9 cellular contexts compared by ENCODE assay signal in genomic region chr7:76582848-76583631, GRCh38. TPM values are rescaled to one million over a fixed set of nuclear protein-coding genes. Genes with fewer than 3 reads are reported as not detected.
A peak's percentile ranks its signal among the peaks of the same experiment; 100 is the strongest.
DNase-seq lines count a peak whose midpoint lies in the region; ATAC-seq and TF ChIP-seq lines count a peak whose summit lies in the region.
"Not testable (repeated sequence)": the region's sequence is repeated elsewhere in the genome, so short reads cannot be mapped to it uniquely, and the experiment has no call there.
"Had no signal": no experiment of that assay in that cellular context is flagged by ENCODE, and none has a peak within 500 bp of the region (broad histone marks: within the 10 kb centered on the region; RNA-seq: fewer than 3 reads in every experiment).

No MANE protein-coding gene starts in this region.

- H3K9ac ChIP-seq in stomach smooth muscle (ENCODE audit: low read length in 2 of 2), result not testable (repeated sequence)

- peak in 1 of 7 experiments; percentile 8 for DNase-seq in CD8-positive, alpha-beta T cell
- DNase-seq in LNCaP clone FGC (ENCODE audit: low read depth) (peak; percentile 49), RWPE2 (ENCODE audit: low spot score) (peak; percentile 84), dermis microvascular lymphatic vessel endothelial cell (ENCODE audit: low read depth in 2 of 2) (peak; percentile 5 to 88), hypothalamus (lab: John Stamatoyannopoulos, UW) (peak in 28 of 51 donors; percentile 5 to 77 (median 28)), omental fat pad (ENCODE audit: low spot score) (peak; percentile 44)
- not testable (repeated sequence) for DNase-seq in activated T-helper 2 cell treated with anti-CD3 and anti-CD28 coated beads, Interferon-gamma antibody, Interleukin-2, Interleukin-4, amounts not matched to agents 10 μg/mL and 5 μg/mL and 100 μg/mL, durations not matched to agents 14 hours and 24 hours and 36 hours (ENCODE audit: low spot score)

- H3K27me3 Mint-ChIP-seq in CD8-positive, alpha-beta T cell (ENCODE audit: low read depth); activated T-helper 2 cell treated with anti-CD3 and anti-CD28 coated beads, Interferon-gamma antibody, Interleukin-2, Interleukin-4, amounts not matched to agents 10 μg/mL and 5 μg/mL and 100 μg/mL, durations not matched to agents 14 hours and 24 hours and 36 hours (ENCODE audit: low read depth): not testable (repeated sequence)

- intact Hi-C loops in CD8-positive, alpha-beta T cell (cut with DNase I, micrococcal nuclease); activated T-helper 2 cell treated with anti-CD3 and anti-CD28 coated beads, Interferon-gamma antibody, Interleukin-2, Interleukin-4, amounts not matched to agents 10 μg/mL and 5 μg/mL and 100 μg/mL, durations not matched to agents 14 hours and 24 hours and 36 hours (cut with micrococcal nuclease): not testable (repeated sequence)

- POLR2A ChIA-PET in CD8-positive, alpha-beta T cell (lab: Charles Lee), result not testable (repeated sequence)

- H3K4me1 ChIP-seq in CD8-positive, alpha-beta T cell (ENCODE audit: insufficient read depth, low read length); stomach smooth muscle (ENCODE audit: control insufficient read depth, insufficient read depth, low read length): not testable (repeated sequence)
- peaks cover 39% of the 10 kb centered on the region for H3K4me1 ChIP-seq in RWPE2 (ENCODE audit: insufficient read depth, poor library complexity, severe bottlenecking)

- not testable (repeated sequence) for H3K27me3 ChIP-seq in CD8-positive, alpha-beta T cell (ENCODE audit: insufficient read depth, low read length); RWPE2 (ENCODE audit: insufficient read depth, poor library complexity, severe bottlenecking); stomach smooth muscle (ENCODE audit: control insufficient read depth in 1 of 2, insufficient read depth in 2 of 2, low read length in 2 of 2)

- peak overlapping the region; percentile 42 for H3K4me3 Mint-ChIP-seq in CD8-positive, alpha-beta T cell
- peak overlapping the region; percentile 51 for H3K4me3 Mint-ChIP-seq in activated T-helper 2 cell treated with anti-CD3 and anti-CD28 coated beads, Interferon-gamma antibody, Interleukin-2, Interleukin-4, amounts not matched to agents 10 μg/mL and 5 μg/mL and 100 μg/mL, durations not matched to agents 14 hours and 24 hours and 36 hours (ENCODE audit: low read depth)

- TF ChIP-seq CTCF in CD8-positive, alpha-beta T cell (IDR thresholded peaks at IDR 0.05); LNCaP clone FGC (IDR thresholded peaks at IDR 0.05; ENCODE audit: control insufficient read depth, extremely low read depth, insufficient read depth); RWPE2 (IDR thresholded peaks at IDR 0.05; ENCODE audit: poor library complexity, severe bottlenecking); omental fat pad (IDR thresholded peaks at IDR 0.05): not testable (repeated sequence)

- peaks cover 43% of the 10 kb centered on the region for H3K4me1 Mint-ChIP-seq in CD8-positive, alpha-beta T cell (ENCODE audit: low read depth)
- peaks cover 38% of the 10 kb centered on the region for H3K4me1 Mint-ChIP-seq in activated T-helper 2 cell treated with anti-CD3 and anti-CD28 coated beads, Interferon-gamma antibody, Interleukin-2, Interleukin-4, amounts not matched to agents 10 μg/mL and 5 μg/mL and 100 μg/mL, durations not matched to agents 14 hours and 24 hours and 36 hours (ENCODE audit: low read depth)

- not testable (repeated sequence) for H3K9me3 Mint-ChIP-seq in CD8-positive, alpha-beta T cell; activated T-helper 2 cell treated with anti-CD3 and anti-CD28 coated beads, Interferon-gamma antibody, Interleukin-2, Interleukin-4, amounts not matched to agents 10 μg/mL and 5 μg/mL and 100 μg/mL, durations not matched to agents 14 hours and 24 hours and 36 hours

- not testable (repeated sequence) for H3K4me3 ChIP-seq in CD8-positive, alpha-beta T cell (ENCODE audit: low read depth, low read length); LNCaP clone FGC (ENCODE audit: low read depth, low read length); RWPE2 (ENCODE audit: severe bottlenecking)
- H3K4me3 ChIP-seq in stomach smooth muscle (ENCODE audit: low read length in 2 of 2), result peak overlapping the region in 1 of 2 donors; percentile 29

- CTCF ChIA-PET in CD8-positive, alpha-beta T cell (lab: Charles Lee), result not testable (repeated sequence)

- ATAC-seq in CD8-positive, alpha-beta T cell, result peak; percentile 34
- ATAC-seq in RWPE2 (ENCODE audit: low read depth) (peak; percentile 99), omental fat pad (ENCODE audit: low FRiP score) (peak; percentile 99)

- not testable (repeated sequence) for H3K27ac ChIP-seq in CD8-positive, alpha-beta T cell (ENCODE audit: low read depth, low read length)
- H3K27ac ChIP-seq in RWPE2 (ENCODE audit: poor library complexity, severe bottlenecking), result peak overlapping the region; percentile 83
- H3K27ac ChIP-seq in stomach smooth muscle (ENCODE audit: low read length), result peak overlapping the region; percentile 49

- not testable (repeated sequence) for H3K36me3 ChIP-seq in CD8-positive, alpha-beta T cell (ENCODE audit: insufficient read depth, low read length); RWPE2 (ENCODE audit: low read depth); stomach smooth muscle (ENCODE audit: control insufficient read depth in 2 of 2, insufficient read depth in 2 of 2, low read length in 2 of 2)

- H3K9me3 ChIP-seq in CD8-positive, alpha-beta T cell (ENCODE audit: low read length); RWPE2 (ENCODE audit: severe bottlenecking); stomach smooth muscle (ENCODE audit: control insufficient read depth in 2 of 2, low read length in 2 of 2): not testable (repeated sequence)

- H3K27ac Mint-ChIP-seq in CD8-positive, alpha-beta T cell, result peak overlapping the region; percentile 78
- H3K27ac Mint-ChIP-seq in activated T-helper 2 cell treated with anti-CD3 and anti-CD28 coated beads, Interferon-gamma antibody, Interleukin-2, Interleukin-4, amounts not matched to agents 10 μg/mL and 5 μg/mL and 100 μg/mL, durations not matched to agents 14 hours and 24 hours and 36 hours, result peak overlapping the region; percentile 78

- not testable (repeated sequence) for H3K36me3 Mint-ChIP-seq in CD8-positive, alpha-beta T cell
- H3K36me3 Mint-ChIP-seq in activated T-helper 2 cell treated with anti-CD3 and anti-CD28 coated beads, Interferon-gamma antibody, Interleukin-2, Interleukin-4, amounts not matched to agents 10 μg/mL and 5 μg/mL and 100 μg/mL, durations not matched to agents 14 hours and 24 hours and 36 hours (ENCODE audit: low read depth), result peaks cover 14% of the 10 kb centered on the region

RNA-seq across cellular contexts. Expression of gene SPDYE16, which starts 39.9 kb away (rescaled TPM):
- total RNA-seq in CD8-positive, alpha-beta T cell, result under 1 TPM in 1 of 2 experiments, not detected in 1; 0.25 TPM
- 0.14 and 0.30 TPM in 2 replicates for total RNA-seq in activated T-helper 2 cell treated with anti-CD3 and anti-CD28 coated beads, Interferon-gamma antibody, Interleukin-2, Interleukin-4, amounts not matched to agents 10 μg/mL and 5 μg/mL and 100 μg/mL, durations not matched to agents 14 hours and 24 hours and 36 hours
- total RNA-seq in dermis microvascular lymphatic vessel endothelial cell (0.13 TPM in 1 of 2 replicates, not detected in the other), omental fat pad (not detected)
- total RNA-seq: epithelial cell of proximal tubule had no signal

RNA-seq across cellular contexts. Expression of gene POMZP3, which starts 44.0 kb away (rescaled TPM):
- 10 to 100 TPM; 29.4 to 31.6 TPM for total RNA-seq in CD8-positive, alpha-beta T cell
- total RNA-seq in activated T-helper 2 cell treated with anti-CD3 and anti-CD28 coated beads, Interferon-gamma antibody, Interleukin-2, Interleukin-4, amounts not matched to agents 10 μg/mL and 5 μg/mL and 100 μg/mL, durations not matched to agents 14 hours and 24 hours and 36 hours, result 8.2 and 9.0 TPM in 2 replicates
- total RNA-seq in dermis microvascular lymphatic vessel endothelial cell (1.0 and 2.6 TPM in 2 replicates), omental fat pad (10 to 100 TPM in 1 of 4 donors, 1 to 10 TPM in 3; 5.2 to 14.3 (median 7.7) TPM)

Comparison
In these comparisons a context has a peak if more than half of its experiments do, and no peak if none do; other contexts are left out.
1. ATAC-seq: peak in every context shown above with its lines; median percentile 99 in RWPE2; 99 in omental fat pad; 34 in CD8-positive, alpha-beta T cell.